Comparison of ENCODE assay signal across 8 cellular contexts in the genomic region with DNA sequence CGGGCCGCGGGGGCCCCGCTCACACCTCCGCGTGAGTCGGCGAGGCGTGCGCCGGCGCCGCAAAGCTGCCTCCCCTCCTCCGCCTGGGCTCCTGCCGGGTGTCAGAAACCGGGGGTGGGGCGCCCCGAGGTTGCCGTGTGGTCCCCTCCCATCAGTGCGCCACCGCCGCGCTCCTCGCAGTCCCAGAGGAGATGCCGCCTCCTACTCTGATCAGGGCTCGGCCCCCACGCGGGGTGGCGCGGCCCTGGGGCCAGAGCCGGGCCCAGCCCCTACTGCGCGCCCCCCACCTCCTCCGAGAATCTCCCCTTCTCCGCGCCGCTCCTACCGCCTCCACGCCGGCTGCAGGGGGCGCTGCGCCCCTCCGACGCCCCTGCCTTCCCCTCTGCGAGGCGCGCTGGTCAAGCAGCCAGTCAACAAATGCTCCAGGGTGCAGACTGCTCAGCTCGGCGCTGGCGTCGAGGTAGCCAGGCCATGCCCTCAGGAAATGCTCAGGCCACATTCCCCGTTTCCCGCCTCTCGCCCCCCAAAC. TPM values are rescaled to one million over a fixed set of nuclear protein-coding genes. Genes with fewer than 3 reads are reported as not detected.
DNase-seq lines count a peak whose midpoint lies in the region; ATAC-seq, FAIRE-seq and TF ChIP-seq lines count a peak whose summit lies in the region.

No MANE protein-coding gene starts in this region.

- peak overlapping the region; percentile 21 to 72 (median 66) for H3K4me3 Mint-ChIP-seq in CD4-positive, CD25-positive, alpha-beta regulatory T cell
- H3K4me3 Mint-ChIP-seq in activated CD4-positive, alpha-beta memory T cell treated with anti-CD3 and anti-CD28 coated beads, Interleukin-2, amount 10 ng/mL, durations not matched to agents 7 days and 5 days, result peak overlapping the region; percentile 56

- 32% methylated on average over 10 of the region's 54 CpGs for WGBS in esophagus muscularis mucosa

- CTCF ChIA-PET in activated CD4-positive, alpha-beta memory T cell treated with anti-CD3 and anti-CD28 coated beads, Interleukin-2, amount 10 ng/mL, durations not matched to agents 7 days and 5 days (lab: Charles Lee), result interaction anchor here (0.6 to 1.1 kb wide), 3 partner anchors 133 to 202 kb away, joined by 3 to 4 read pairs (median 4); no protein-coding TSS in a partner anchor

- no peak overlapping the region for H3K27ac ChIP-seq in CD4-positive, CD25-positive, alpha-beta regulatory T cell (ENCODE audit: insufficient read depth, low read length, poor library complexity, severe bottlenecking)
- no peak overlapping the region for H3K27ac ChIP-seq in esophagus muscularis mucosa (replicated peaks in 1 of 4)

- intact Hi-C loops in esophagus muscularis mucosa (cut with DNase I), result loop anchor here (5.0 kb wide), 1 partner anchor 77 kb away; no protein-coding TSS in a partner anchor

- H3K27me3 ChIP-seq in CD4-positive, CD25-positive, alpha-beta regulatory T cell (ENCODE audit: control insufficient read depth, insufficient read depth, low read length), result peaks cover 3% of the 10 kb centered on the region
- peaks cover 0 to 66% (median 6%) of the 10 kb centered on the region in 4 donors for H3K27me3 ChIP-seq in esophagus muscularis mucosa

- no peaks in the 10 kb centered on the region for H3K9me3 ChIP-seq in CD4-positive, CD25-positive, alpha-beta regulatory T cell (ENCODE audit: control insufficient read depth in 2 of 2, low read length in 2 of 2)
- no peaks in the 10 kb centered on the region for H3K9me3 ChIP-seq in esophagus muscularis mucosa

- H3K4me1 Mint-ChIP-seq in CD4-positive, CD25-positive, alpha-beta regulatory T cell, result peaks cover 0 to 23% (median 9%) of the 10 kb centered on the region in 4 donors
- peaks cover 18% of the 10 kb centered on the region for H3K4me1 Mint-ChIP-seq in activated CD4-positive, alpha-beta memory T cell treated with anti-CD3 and anti-CD28 coated beads, Interleukin-2, amount 10 ng/mL, durations not matched to agents 7 days and 5 days

- no peak overlapping the region for H3K4me3 ChIP-seq in CD4-positive, CD25-positive, alpha-beta regulatory T cell (ENCODE audit: low read depth, low read length)
- H3K4me3 ChIP-seq in Jurkat, Clone E6-1 (ENCODE audit: low read length), result peak overlapping the region; percentile 27
- H3K4me3 ChIP-seq in esophagus muscularis mucosa (peak overlapping the region; percentile 41 to 64 (median 42)), retinal pigment epithelial cell (ENCODE audit: low read length) (no peak overlapping the region)

- DNase-seq in CD4-positive, CD25-positive, alpha-beta regulatory T cell, result peak in 2 of 3 donors; percentile 20 to 34
- DNase-seq in Jurkat, Clone E6-1 (ENCODE audit: low read depth, low spot score), result no peak
- peak; percentile 38 for DNase-seq in activated CD4-positive, alpha-beta memory T cell treated with anti-CD3 and anti-CD28 coated beads, Interleukin-2, amount 10 ng/mL, durations not matched to agents 7 days and 5 days
- DNase-seq in esophagus muscularis mucosa (ENCODE audit: extremely low spot score) (no peak), retinal pigment epithelial cell (ENCODE audit: low read depth) (no peak), HTR-8/SVneo (ENCODE audit: insufficient read length, low spot score) (no peak), H54 (ENCODE audit: insufficient read length, low spot score) (no peak), AML-193 (lab: John Stamatoyannopoulos, UW) (no peak)

- FAIRE-seq in HTR-8/SVneo (lab: Jason Lieb, UNC) (no peak), H54 (lab: Jason Lieb, UNC) (no peak)

- peaks cover 25% of the 10 kb centered on the region for H3K4me1 ChIP-seq in CD4-positive, CD25-positive, alpha-beta regulatory T cell (ENCODE audit: control insufficient read depth, insufficient read depth, low read length, poor library complexity, severe bottlenecking)
- H3K4me1 ChIP-seq in esophagus muscularis mucosa, result peaks cover 37 to 55% (median 46%) of the 10 kb centered on the region in 4 donors

- ATAC-seq in CD4-positive, CD25-positive, alpha-beta regulatory T cell (ENCODE audit: low read depth in 2 of 2), result peak in 1 of 2 donors; percentile 17

- no peaks in the 10 kb centered on the region for H3K36me3 ChIP-seq in CD4-positive, CD25-positive, alpha-beta regulatory T cell (ENCODE audit: control insufficient read depth, insufficient read depth, low read length)
- H3K36me3 ChIP-seq in esophagus muscularis mucosa, result peaks cover 0 to 4% (median 0%) of the 10 kb centered on the region in 4 donors

- peaks cover 22% of the 10 kb centered on the region for H3K27me3 Mint-ChIP-seq in CD4-positive, CD25-positive, alpha-beta regulatory T cell
- H3K27me3 Mint-ChIP-seq in activated CD4-positive, alpha-beta memory T cell treated with anti-CD3 and anti-CD28 coated beads, Interleukin-2, amount 10 ng/mL, durations not matched to agents 7 days and 5 days, result peaks cover 22% of the 10 kb centered on the region

- no peak overlapping the region for H3K27ac Mint-ChIP-seq in CD4-positive, CD25-positive, alpha-beta regulatory T cell
- H3K27ac Mint-ChIP-seq in activated CD4-positive, alpha-beta memory T cell treated with anti-CD3 and anti-CD28 coated beads, Interleukin-2, amount 10 ng/mL, durations not matched to agents 7 days and 5 days, result no peak overlapping the region

- no peak for TF ChIP-seq EP300 in esophagus muscularis mucosa (IDR thresholded peaks at IDR 0.05)

- TF ChIP-seq POLR2A in esophagus muscularis mucosa (IDR thresholded peaks at IDR 0.05; ENCODE audit: low read depth), result no peak
- TF ChIP-seq POLR2A in H54 (IDR thresholded peaks at IDR 0.05; ENCODE audit: low read depth, low read length), result no peak

- H3K9me3 Mint-ChIP-seq in CD4-positive, CD25-positive, alpha-beta regulatory T cell, result peaks cover 0 to 1% (median 0%) of the 10 kb centered on the region in 7 donors
- no peaks in the 10 kb centered on the region for H3K9me3 Mint-ChIP-seq in activated CD4-positive, alpha-beta memory T cell treated with anti-CD3 and anti-CD28 coated beads, Interleukin-2, amount 10 ng/mL, durations not matched to agents 7 days and 5 days

- no peaks in the 10 kb centered on the region for H3K36me3 Mint-ChIP-seq in CD4-positive, CD25-positive, alpha-beta regulatory T cell
- H3K36me3 Mint-ChIP-seq in activated CD4-positive, alpha-beta memory T cell treated with anti-CD3 and anti-CD28 coated beads, Interleukin-2, amount 10 ng/mL, durations not matched to agents 7 days and 5 days (ENCODE audit: low read depth), result no peaks in the 10 kb centered on the region

- peak in 2 of 3 experiments; percentile 34 to 40 for TF ChIP-seq CTCF in esophagus muscularis mucosa (IDR thresholded peaks at IDR 0.05)
- TF ChIP-seq CTCF in retinal pigment epithelial cell (conservative IDR thresholded peaks at IDR 0.05; ENCODE audit: low read depth, low read length), result peak; percentile 67

- POLR2A ChIA-PET in activated CD4-positive, alpha-beta memory T cell treated with anti-CD3 and anti-CD28 coated beads, Interleukin-2, amount 10 ng/mL, durations not matched to agents 7 days and 5 days (lab: Charles Lee), result interaction anchor here (1.1 to 1.2 kb wide), 2 partner anchors 11 to 26 kb away, joined by 4 to 5 read pairs; no protein-coding TSS in a partner anchor

RNA-seq across cellular contexts. Expression of a gene that starts 0.5 kb away (rescaled TPM):
- total RNA-seq in CD4-positive, CD25-positive, alpha-beta regulatory T cell, result 1.4 TPM
- under 1 TPM in 2 of 4 donors, not detected in 2; 0.05 to 0.23 TPM for polyA plus RNA-seq in CD4-positive, CD25-positive, alpha-beta regulatory T cell
- polyA plus RNA-seq in Jurkat, Clone E6-1 (2012; ENCODE audit: insufficient read depth, insufficient read length), result 14.8 TPM
- 1 to 10 TPM; 2.6 to 3.0 TPM for total RNA-seq in activated CD4-positive, alpha-beta memory T cell treated with anti-CD3 and anti-CD28 coated beads, Interleukin-2, amount 10 ng/mL, durations not matched to agents 7 days and 5 days
- total RNA-seq in esophagus muscularis mucosa, result 10 to 100 TPM in 3 of 4 donors, 1 to 10 TPM in 1; 5.0 to 19.0 (median 13.9) TPM

RNA-seq across cellular contexts. Expression of a gene that starts 12.1 kb away (rescaled TPM):
- 15.3 TPM for total RNA-seq in CD4-positive, CD25-positive, alpha-beta regulatory T cell
- 10 to 100 TPM in 2 of 4 donors, 1 to 10 TPM in 2; 6.5 to 18.1 (median 10.6) TPM for polyA plus RNA-seq in CD4-positive, CD25-positive, alpha-beta regulatory T cell
- 41.0 TPM for polyA plus RNA-seq in Jurkat, Clone E6-1 (2012; ENCODE audit: insufficient read depth, insufficient read length)
- total RNA-seq in activated CD4-positive, alpha-beta memory T cell treated with anti-CD3 and anti-CD28 coated beads, Interleukin-2, amount 10 ng/mL, durations not matched to agents 7 days and 5 days, result 10 to 100 TPM; 23.8 to 24.9 TPM
- total RNA-seq in esophagus muscularis mucosa, result 1 to 10 TPM; 2.1 to 6.2 (median 5.8) TPM

Comparison
In these comparisons a context has a peak if more than half of its experiments do, and no peak if none do; other contexts are left out.
1. DNase-seq: peak in CD4-positive, CD25-positive, alpha-beta regulatory T cell (2 of 3) and activated CD4-positive, alpha-beta memory T cell treated with anti-CD3 and anti-CD28 coated beads, Interleukin-2, amount 10 ng/mL, durations not matched to agents 7 days and 5 days (single experiment); none in Jurkat, Clone E6-1 (single experiment), esophagus muscularis mucosa (single experiment), retinal pigment epithelial cell (single experiment), HTR-8/SVneo (single experiment), H54 (single experiment) and AML-193 (0 of 2).
2. H3K4me3 ChIP-seq: peak in Jurkat, Clone E6-1 (single experiment) and esophagus muscularis mucosa (4 of 4); none in CD4-positive, CD25-positive, alpha-beta regulatory T cell (single experiment) and retinal pigment epithelial cell (single experiment).